ENCODE assay signal across 2 cellular contexts in genomic region chr2:69945900-69946299, GRCh38.
TF ChIP-seq lines count a peak whose summit lies in the region.

No MANE protein-coding gene starts in this region.

TF ChIP-seq in SK-N-SH, 30 proteins besides CTCF, POLR2A, EP300 and RAD21 (continued from another document):
- TF ChIP-seq, protein P1, sequence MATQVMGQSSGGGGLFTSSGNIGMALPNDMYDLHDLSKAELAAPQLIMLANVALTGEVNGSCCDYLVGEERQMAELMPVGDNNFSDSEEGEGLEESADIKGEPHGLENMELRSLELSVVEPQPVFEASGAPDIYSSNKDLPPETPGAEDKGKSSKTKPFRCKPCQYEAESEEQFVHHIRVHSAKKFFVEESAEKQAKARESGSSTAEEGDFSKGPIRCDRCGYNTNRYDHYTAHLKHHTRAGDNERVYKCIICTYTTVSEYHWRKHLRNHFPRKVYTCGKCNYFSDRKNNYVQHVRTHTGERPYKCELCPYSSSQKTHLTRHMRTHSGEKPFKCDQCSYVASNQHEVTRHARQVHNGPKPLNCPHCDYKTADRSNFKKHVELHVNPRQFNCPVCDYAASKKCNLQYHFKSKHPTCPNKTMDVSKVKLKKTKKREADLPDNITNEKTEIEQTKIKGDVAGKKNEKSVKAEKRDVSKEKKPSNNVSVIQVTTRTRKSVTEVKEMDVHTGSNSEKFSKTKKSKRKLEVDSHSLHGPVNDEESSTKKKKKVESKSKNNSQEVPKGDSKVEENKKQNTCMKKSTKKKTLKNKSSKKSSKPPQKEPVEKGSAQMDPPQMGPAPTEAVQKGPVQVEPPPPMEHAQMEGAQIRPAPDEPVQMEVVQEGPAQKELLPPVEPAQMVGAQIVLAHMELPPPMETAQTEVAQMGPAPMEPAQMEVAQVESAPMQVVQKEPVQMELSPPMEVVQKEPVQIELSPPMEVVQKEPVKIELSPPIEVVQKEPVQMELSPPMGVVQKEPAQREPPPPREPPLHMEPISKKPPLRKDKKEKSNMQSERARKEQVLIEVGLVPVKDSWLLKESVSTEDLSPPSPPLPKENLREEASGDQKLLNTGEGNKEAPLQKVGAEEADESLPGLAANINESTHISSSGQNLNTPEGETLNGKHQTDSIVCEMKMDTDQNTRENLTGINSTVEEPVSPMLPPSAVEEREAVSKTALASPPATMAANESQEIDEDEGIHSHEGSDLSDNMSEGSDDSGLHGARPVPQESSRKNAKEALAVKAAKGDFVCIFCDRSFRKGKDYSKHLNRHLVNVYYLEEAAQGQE (IDR thresholded peaks at IDR 0.05; ENCODE audit: low read depth, low read length): no peak

TF ChIP-seq in SK-N-SH treated with all-trans-retinoic acid at 6 μM for 48 hours, 23 proteins besides CTCF, POLR2A, EP300 and RAD21 (continued from another document):
- TF ChIP-seq PATZ1 (CRISPR knock-in tag; IDR thresholded peaks at IDR 0.05; ENCODE audit: borderline replicate concordance) (no peak), ZFP30 (CRISPR knock-in tag; IDR thresholded peaks at IDR 0.05) (no peak), OSR1 (CRISPR knock-in tag; IDR thresholded peaks at IDR 0.05) (no peak), ZNF8 (CRISPR knock-in tag; IDR thresholded peaks at IDR 0.05) (no peak), CSDC2 (CRISPR knock-in tag; IDR thresholded peaks at IDR 0.05) (no peak), ESRRG (CRISPR knock-in tag; IDR thresholded peaks at IDR 0.05) (no peak), TOX (CRISPR knock-in tag; IDR thresholded peaks at IDR 0.05; ENCODE audit: borderline replicate concordance) (no peak)
- TF ChIP-seq, protein P2, sequence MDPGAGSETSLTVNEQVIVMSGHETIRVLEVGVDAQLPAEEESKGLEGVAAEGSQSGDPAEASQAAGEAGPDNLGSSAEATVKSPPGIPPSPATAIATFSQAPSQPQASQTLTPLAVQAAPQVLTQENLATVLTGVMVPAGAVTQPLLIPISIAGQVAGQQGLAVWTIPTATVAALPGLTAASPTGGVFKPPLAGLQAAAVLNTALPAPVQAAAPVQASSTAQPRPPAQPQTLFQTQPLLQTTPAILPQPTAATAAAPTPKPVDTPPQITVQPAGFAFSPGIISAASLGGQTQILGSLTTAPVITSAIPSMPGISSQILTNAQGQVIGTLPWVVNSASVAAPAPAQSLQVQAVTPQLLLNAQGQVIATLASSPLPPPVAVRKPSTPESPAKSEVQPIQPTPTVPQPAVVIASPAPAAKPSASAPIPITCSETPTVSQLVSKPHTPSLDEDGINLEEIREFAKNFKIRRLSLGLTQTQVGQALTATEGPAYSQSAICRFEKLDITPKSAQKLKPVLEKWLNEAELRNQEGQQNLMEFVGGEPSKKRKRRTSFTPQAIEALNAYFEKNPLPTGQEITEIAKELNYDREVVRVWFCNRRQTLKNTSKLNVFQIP (CRISPR knock-in tag; IDR thresholded peaks at IDR 0.05; ENCODE audit: borderline replicate concordance, low read depth): no peak
- TF ChIP-seq, protein P3, sequence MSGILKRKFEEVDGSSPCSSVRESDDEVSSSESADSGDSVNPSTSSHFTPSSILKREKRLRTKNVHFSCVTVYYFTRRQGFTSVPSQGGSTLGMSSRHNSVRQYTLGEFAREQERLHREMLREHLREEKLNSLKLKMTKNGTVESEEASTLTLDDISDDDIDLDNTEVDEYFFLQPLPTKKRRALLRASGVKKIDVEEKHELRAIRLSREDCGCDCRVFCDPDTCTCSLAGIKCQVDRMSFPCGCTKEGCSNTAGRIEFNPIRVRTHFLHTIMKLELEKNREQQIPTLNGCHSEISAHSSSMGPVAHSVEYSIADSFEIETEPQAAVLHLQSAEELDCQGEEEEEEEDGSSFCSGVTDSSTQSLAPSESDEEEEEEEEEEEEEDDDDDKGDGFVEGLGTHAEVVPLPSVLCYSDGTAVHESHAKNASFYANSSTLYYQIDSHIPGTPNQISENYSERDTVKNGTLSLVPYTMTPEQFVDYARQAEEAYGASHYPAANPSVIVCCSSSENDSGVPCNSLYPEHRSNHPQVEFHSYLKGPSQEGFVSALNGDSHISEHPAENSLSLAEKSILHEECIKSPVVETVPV (CRISPR knock-in tag; IDR thresholded peaks at IDR 0.05): no peak
- TF ChIP-seq, protein P4, sequence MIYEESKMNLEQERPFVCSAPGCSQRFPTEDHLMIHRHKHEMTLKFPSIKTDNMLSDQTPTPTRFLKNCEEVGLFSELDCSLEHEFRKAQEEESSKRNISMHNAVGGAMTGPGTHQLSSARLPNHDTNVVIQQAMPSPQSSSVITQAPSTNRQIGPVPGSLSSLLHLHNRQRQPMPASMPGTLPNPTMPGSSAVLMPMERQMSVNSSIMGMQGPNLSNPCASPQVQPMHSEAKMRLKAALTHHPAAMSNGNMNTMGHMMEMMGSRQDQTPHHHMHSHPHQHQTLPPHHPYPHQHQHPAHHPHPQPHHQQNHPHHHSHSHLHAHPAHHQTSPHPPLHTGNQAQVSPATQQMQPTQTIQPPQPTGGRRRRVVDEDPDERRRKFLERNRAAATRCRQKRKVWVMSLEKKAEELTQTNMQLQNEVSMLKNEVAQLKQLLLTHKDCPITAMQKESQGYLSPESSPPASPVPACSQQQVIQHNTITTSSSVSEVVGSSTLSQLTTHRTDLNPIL (CRISPR knock-in tag; IDR thresholded peaks at IDR 0.05; ENCODE audit: low read depth): no peak
